15 cellular contexts compared by ENCODE assay signal in the genomic region with DNA sequence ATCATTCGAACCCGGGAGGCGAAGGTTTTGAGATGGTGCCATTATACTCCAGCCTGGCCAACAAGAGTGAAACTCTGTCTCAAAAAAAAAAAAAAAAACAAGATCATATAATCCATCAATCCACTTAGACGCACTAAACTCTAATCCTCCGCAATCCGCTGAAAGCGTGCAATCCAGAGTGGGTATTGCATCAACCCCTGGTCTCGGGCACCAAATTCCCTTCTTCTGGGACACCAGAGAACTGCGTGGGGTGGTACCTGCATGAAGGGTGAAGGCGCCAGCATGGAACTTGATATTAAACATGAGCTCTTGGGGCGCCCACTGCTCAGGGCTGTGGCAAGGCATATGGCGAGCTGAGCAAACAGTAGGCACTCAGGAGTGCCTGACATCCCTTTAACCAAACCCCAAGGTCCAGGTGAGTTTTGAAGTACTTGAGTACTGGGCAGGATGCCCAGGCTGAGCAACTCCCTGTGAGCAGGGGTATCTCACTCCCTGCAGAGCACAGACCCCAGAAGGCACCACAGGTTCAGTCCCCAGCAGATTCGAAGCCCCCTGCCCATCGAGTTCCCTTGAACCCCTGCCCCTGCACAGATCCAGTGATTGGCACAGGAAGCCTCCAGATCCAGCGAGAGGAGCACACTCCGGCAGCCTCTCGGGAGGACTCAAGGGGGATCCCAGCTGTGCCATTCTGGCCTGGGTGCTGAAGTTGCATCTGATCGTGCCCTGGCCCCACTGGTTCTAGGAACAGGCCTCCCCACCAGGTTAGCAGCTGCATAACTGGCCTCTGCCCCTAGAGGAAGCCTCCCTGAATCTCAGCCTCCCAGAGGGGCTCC. TPM values are rescaled to one million over a fixed set of nuclear protein-coding genes. Genes with fewer than 3 reads are reported as not detected.
DNase-seq lines count a peak whose midpoint lies in the region; ATAC-seq and FAIRE-seq lines count a peak whose summit lies in the region.
"Had no signal": no experiment of that assay in that cellular context is flagged by ENCODE, and none has a peak within 500 bp of the region (broad histone marks: within the 10 kb centered on the region; RNA-seq: fewer than 3 reads in every experiment).

No MANE protein-coding gene starts in this region.

- no peak for ATAC-seq in left lobe of liver
- ATAC-seq in stimulated activated memory B cell treated with anti-CD40 and anti-IgM and Interleukin-4, amounts not matched to agents 10 μg/mL and 1 μg/mL and 100 μg/mL, for 72 hours: peak; percentile 5
- ATAC-seq in GM18498 (IDR thresholded peaks at IDR 0.05; ENCODE audit: unreplicated experiment): no peak

- DNase-seq in DMS53 (lab: John Stamatoyannopoulos, UW) (peak; percentile 7), DMS53 treated with DMSO at 0.1 percent for 48 hours (lab: John Stamatoyannopoulos, UW; ENCODE audit: unreplicated experiment) (no peak), NCI-H82 (lab: John Stamatoyannopoulos, UW) (peak; percentile 92), left lobe of liver (ENCODE audit: low spot score) (peak; percentile 36), GM19239 (ENCODE audit: insufficient read length, low spot score) (no peak), NCI-H2081 treated with DMSO at 0.1 percent for 48 hours (lab: John Stamatoyannopoulos, UW) (no peak)
- DNase-seq: DMS 273 treated with DMSO at 0.1 percent for 48 hours, GM23248, KBM-7, NCI-H1048, NCI-H1694, NCI-H774, SIG-M5 had no signal

- H3K9me3 Mint-ChIP-seq in stimulated activated memory B cell treated with anti-CD40 and anti-IgM and Interleukin-4, amounts not matched to agents 10 μg/mL and 1 μg/mL and 100 μg/mL, for 72 hours: peaks cover 3% of the 10 kb centered on the region

- no peak overlapping the region for H3K4me3 Mint-ChIP-seq in stimulated activated memory B cell treated with anti-CD40 and anti-IgM and Interleukin-4, amounts not matched to agents 10 μg/mL and 1 μg/mL and 100 μg/mL, for 72 hours

- no peak for FAIRE-seq in GM19239 (lab: Jason Lieb, UNC)

- H3K36me3 Mint-ChIP-seq in stimulated activated memory B cell treated with anti-CD40 and anti-IgM and Interleukin-4, amounts not matched to agents 10 μg/mL and 1 μg/mL and 100 μg/mL, for 72 hours: no peaks in the 10 kb centered on the region

- peaks cover 11% of the 10 kb centered on the region for H3K4me1 Mint-ChIP-seq in stimulated activated memory B cell treated with anti-CD40 and anti-IgM and Interleukin-4, amounts not matched to agents 10 μg/mL and 1 μg/mL and 100 μg/mL, for 72 hours

- H3K27ac Mint-ChIP-seq in stimulated activated memory B cell treated with anti-CD40 and anti-IgM and Interleukin-4, amounts not matched to agents 10 μg/mL and 1 μg/mL and 100 μg/mL, for 72 hours: no peak overlapping the region

- peaks cover 15% of the 10 kb centered on the region for H3K27me3 Mint-ChIP-seq in stimulated activated memory B cell treated with anti-CD40 and anti-IgM and Interleukin-4, amounts not matched to agents 10 μg/mL and 1 μg/mL and 100 μg/mL, for 72 hours

RNA-seq across cellular contexts. Expression of a gene that starts 8.0 kb away (rescaled TPM):
- not detected for total RNA-seq in left lobe of liver
- total RNA-seq: GM23248 had no signal

RNA-seq across cellular contexts. Expression of a gene that starts 23.7 kb away (rescaled TPM):
- total RNA-seq in left lobe of liver: 0.48 TPM

RNA-seq across cellular contexts. Expression of a gene that starts 56.3 kb away (rescaled TPM):
- total RNA-seq in left lobe of liver: not detected
- total RNA-seq: GM23248 had no signal

RNA-seq across cellular contexts. Expression of a gene that starts 57.3 kb away (rescaled TPM):
- not detected for total RNA-seq in left lobe of liver
- total RNA-seq: GM23248 had no signal

Comparison
In these comparisons a context has a peak if more than half of its experiments do, and no peak if none do; other contexts are left out.
1. DNase-seq: peak in DMS53 (single experiment), NCI-H82 (single experiment) and left lobe of liver (single experiment); none in DMS53 treated with DMSO at 0.1 percent for 48 hours (single experiment), GM19239 (single experiment) and NCI-H2081 treated with DMSO at 0.1 percent for 48 hours (single experiment).